In the genomic region with DNA sequence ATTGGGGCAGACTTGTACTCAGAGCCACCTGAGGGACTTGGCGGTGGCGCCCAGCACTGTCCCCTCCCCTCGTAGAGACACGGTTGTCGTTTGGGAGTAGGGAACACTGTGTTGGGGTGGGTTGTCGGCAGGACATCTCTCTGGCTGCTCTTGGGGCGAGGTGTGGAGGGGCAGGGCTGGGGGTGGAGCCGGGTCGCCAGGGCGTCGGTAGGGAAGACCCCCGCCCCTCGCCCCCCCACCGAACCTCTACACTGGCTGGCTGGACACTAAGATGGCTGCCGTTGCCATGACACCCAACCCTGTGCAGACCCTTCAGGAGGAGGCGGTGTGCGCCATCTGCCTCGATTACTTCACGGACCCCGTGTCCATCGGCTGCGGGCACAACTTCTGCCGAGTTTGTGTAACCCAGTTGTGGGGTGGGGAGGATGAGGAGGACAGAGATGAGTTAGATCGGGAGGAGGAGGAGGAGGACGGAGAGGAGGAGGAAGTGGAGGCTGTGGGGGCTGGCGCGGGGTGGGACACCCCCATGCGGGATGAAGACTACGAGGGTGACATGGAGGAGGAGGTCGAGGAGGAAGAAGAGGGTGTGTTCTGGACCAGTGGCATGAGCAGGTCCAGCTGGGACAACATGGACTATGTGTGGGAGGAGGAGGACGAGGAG, we compare ENCODE assay signal across 8 cellular contexts. TPM values are rescaled to one million over a fixed set of nuclear protein-coding genes. Genes with fewer than 3 reads are reported as not detected.
A peak's percentile ranks its signal among the peaks of the same experiment; 100 is the strongest.
DNase-seq lines count a peak whose midpoint lies in the region; ATAC-seq and TF ChIP-seq lines count a peak whose summit lies in the region.

No MANE protein-coding gene starts in this region.

- H3K27ac Mint-ChIP-seq in type B pancreatic cell = peak overlapping the region; percentile 100

- ATAC-seq in GM19372 (IDR thresholded peaks at IDR 0.05; ENCODE audit: low read depth, unreplicated experiment) = peak; percentile 8

- peaks cover 42% of the 10 kb centered on the region for H3F3A ChIP-seq in MM.1S (ENCODE audit: insufficient read depth, low read length)

- peaks cover 13% of the 10 kb centered on the region for H3K27me3 Mint-ChIP-seq in type B pancreatic cell

- peak overlapping the region; percentile 84 for H3K9ac ChIP-seq in MM.1S (ENCODE audit: low read length)
- H3K9ac ChIP-seq in mesendoderm (ENCODE audit: low read length) = peak overlapping the region; percentile 97

- H3K79me2 ChIP-seq in MM.1S (ENCODE audit: low read length) (peaks cover 16% of the 10 kb centered on the region), mesendoderm (ENCODE audit: control insufficient read depth, insufficient read depth, low read length) (peaks cover 2% of the 10 kb centered on the region)

- peaks cover 25% of the 10 kb centered on the region for H3K4me1 Mint-ChIP-seq in type B pancreatic cell (ENCODE audit: unreplicated experiment)

- H3K4me1 ChIP-seq in MM.1S (ENCODE audit: low read length) = peaks cover 16% of the 10 kb centered on the region
- peaks cover 4% of the 10 kb centered on the region for H3K4me1 ChIP-seq in mesendoderm (ENCODE audit: control insufficient read depth, low read depth, low read length)

- TF ChIP-seq CTCF in MM.1S (IDR thresholded peaks at IDR 0.05; ENCODE audit: low read length) (no peak), choroid plexus epithelial cell (conservative IDR thresholded peaks at IDR 0.05; ENCODE audit: low read depth, low read length) (no peak), type B pancreatic cell (conservative IDR thresholded peaks at IDR 0.05) (no peak)

- H3K36me3 Mint-ChIP-seq in type B pancreatic cell = peaks cover 9% of the 10 kb centered on the region

- H3K4me2 ChIP-seq in MM.1S (ENCODE audit: low read depth, low read length) = peak overlapping the region; percentile 98
- H3K4me2 ChIP-seq in mesendoderm (ENCODE audit: low read length) = peak overlapping the region; percentile 93

- H3K79me1 ChIP-seq in mesendoderm (ENCODE audit: low read length) = peaks cover 5% of the 10 kb centered on the region

- H4K5ac ChIP-seq in mesendoderm (ENCODE audit: low read length) = no peak overlapping the region

- H3K4me3 Mint-ChIP-seq in type B pancreatic cell = peak overlapping the region; percentile 99

- no peak overlapping the region for H2BK120ac ChIP-seq in mesendoderm (ENCODE audit: low read depth, low read length)

- H3K36me3 ChIP-seq in MM.1S (replicated peaks; ENCODE audit: insufficient read depth, low read length) (no peaks in the 10 kb centered on the region), mesendoderm (ENCODE audit: control insufficient read depth, insufficient read depth, low read length) (no peaks in the 10 kb centered on the region)

- peak overlapping the region; percentile 29 for H3K23ac ChIP-seq in mesendoderm (ENCODE audit: low read length)

- H2AFZ ChIP-seq in MM.1S (ENCODE audit: low read length) = peak overlapping the region; percentile 81

- H3K27me3 ChIP-seq in MM.1S (replicated peaks; ENCODE audit: insufficient read depth, low read length) (no peaks in the 10 kb centered on the region), mesendoderm (ENCODE audit: insufficient read depth, low read length, poor library complexity) (no peaks in the 10 kb centered on the region)

- WGBS in mesendoderm (ENCODE audit: extremely low coverage, insufficient coverage, low lambda C conversion rate) = no CpG with 5 or more reads among the region's 31 CpGs

- H3K27ac ChIP-seq in MM.1S (ENCODE audit: low read length) (peak overlapping the region; percentile 97), mesendoderm (ENCODE audit: low read depth, low read length) (peak overlapping the region; percentile 80)

- no peaks in the 10 kb centered on the region for H3K9me3 ChIP-seq in MM.1S (replicated peaks; ENCODE audit: insufficient read depth, low read length)

- peak overlapping the region; percentile 13 for H3K18ac ChIP-seq in mesendoderm (ENCODE audit: low read length)

- H3K4ac ChIP-seq in mesendoderm (ENCODE audit: low read depth, low read length) = no peak overlapping the region

- peak overlapping the region; percentile 99 for H3K56ac ChIP-seq in mesendoderm (ENCODE audit: low read length)

- peak overlapping the region; percentile 97 for H2BK5ac ChIP-seq in mesendoderm (ENCODE audit: low read length)

- no peak overlapping the region for H2BK15ac ChIP-seq in mesendoderm (replicated peaks; ENCODE audit: low read depth)

- no peak for DNase-seq in MM.1S
- peak; percentile 50 for DNase-seq in choroid plexus epithelial cell (ENCODE audit: low read depth)
- peak; percentile 93 for DNase-seq in mesendoderm
- DNase-seq in type B pancreatic cell (ENCODE audit: extremely low spot score, unreplicated experiment) = no peak
- no peak for DNase-seq in NCI-H524 treated with DMSO at 0.1 percent for 48 hours (lab: John Stamatoyannopoulos, UW)
- DNase-seq in hippocampal formation (lab: John Stamatoyannopoulos, UW) = no peak
- no peak for DNase-seq in NCI-H774 (lab: John Stamatoyannopoulos, UW)

- no peaks in the 10 kb centered on the region for H3K9me3 Mint-ChIP-seq in type B pancreatic cell

- H3K4me3 ChIP-seq in MM.1S (ENCODE audit: low read length) = peak overlapping the region; percentile 90
- H3K4me3 ChIP-seq in choroid plexus epithelial cell (ENCODE audit: low read depth, low read length) = peak overlapping the region; percentile 73
- peak overlapping the region; percentile 63 for H3K4me3 ChIP-seq in mesendoderm (ENCODE audit: low read length)

- no peaks in the 10 kb centered on the region for H3K9me2 ChIP-seq in MM.1S (replicated peaks; ENCODE audit: insufficient read depth, low read length)

- peak overlapping the region; percentile 59 for H2AK5ac ChIP-seq in mesendoderm (ENCODE audit: low read length)

- H4K8ac ChIP-seq in mesendoderm (ENCODE audit: low read depth, low read length) = no peak overlapping the region

- H4K20me1 ChIP-seq in MM.1S (ENCODE audit: insufficient read depth, low read length) = no peaks in the 10 kb centered on the region

RNA-seq across cellular contexts. Expression of gene TRIM41, which starts 0.8 kb away (rescaled TPM):
- 15.1 TPM for polyA plus RNA-seq in mesendoderm (2013, experiment 1 of 2)
- polyA plus RNA-seq in mesendoderm (2013, experiment 2 of 2) = 14.4 TPM
- total RNA-seq in type B pancreatic cell (ENCODE audit: low replicate concordance) = 22.1 and 31.2 TPM in 2 replicates

RNA-seq across cellular contexts. Expression of gene TRIM7, which starts 18.9 kb away (rescaled TPM):
- polyA plus RNA-seq in mesendoderm (2013, experiment 1 of 2) = 0.04 TPM
- 0.06 TPM for polyA plus RNA-seq in mesendoderm (2013, experiment 2 of 2)
- total RNA-seq in type B pancreatic cell (ENCODE audit: low replicate concordance) = 0.58 and 0.76 TPM in 2 replicates

RNA-seq across cellular contexts. Expression of gene RACK1, which starts 19.8 kb away (rescaled TPM):
- polyA plus RNA-seq in mesendoderm (2013, experiment 1 of 2) = 3,047 TPM
- 3,083 TPM for polyA plus RNA-seq in mesendoderm (2013, experiment 2 of 2)
- total RNA-seq in type B pancreatic cell (ENCODE audit: low replicate concordance) = 1,864 and 2,055 TPM in 2 replicates

RNA-seq across cellular contexts. Expression of gene TRIM52, which starts 37.1 kb away (rescaled TPM):
- 2.8 TPM for polyA plus RNA-seq in mesendoderm (2013, experiment 1 of 2)
- polyA plus RNA-seq in mesendoderm (2013, experiment 2 of 2) = 2.8 TPM
- total RNA-seq in type B pancreatic cell (ENCODE audit: low replicate concordance) = 10.1 and 14.1 TPM in 2 replicates

Comparison
In these comparisons a context has a peak if more than half of its experiments do, and no peak if none do; other contexts are left out.
1. DNase-seq: peak in choroid plexus epithelial cell (single experiment) and mesendoderm (single experiment); none in MM.1S (single experiment), type B pancreatic cell (single experiment), NCI-H524 treated with DMSO at 0.1 percent for 48 hours (single experiment), hippocampal formation (0 of 2) and NCI-H774 (single experiment).
2. Peak in every context shown above with its lines, with median percentiles within 50 percentile points of each other: H3K4me3 ChIP-seq.